In genomic region chr6:119891206-119891605, GRCh38 we compare ENCODE assay signal across 24 cellular contexts.
DNase-seq lines count a peak whose midpoint lies in the region; ATAC-seq, FAIRE-seq and TF ChIP-seq lines count a peak whose summit lies in the region.
"Had no signal": no experiment of that assay in that cellular context is flagged by ENCODE, and none has a peak within 500 bp of the region (broad histone marks: within the 10 kb centered on the region; RNA-seq: fewer than 3 reads in every experiment).

No MANE protein-coding gene starts in this region.

- no peaks in the 10 kb centered on the region for H3K9me3 ChIP-seq in trophoblast cell (ENCODE audit: insufficient read depth, low read depth, low read length)
- H3K9me3 ChIP-seq: BLaER1 treated with 17β-estradiol and CSF1 and Interleukin-3, amounts not matched to agents 10 nM and 100 nM; Caco-2 had no signal

- peaks cover 12% of the 10 kb centered on the region for H3K79me1 ChIP-seq in trophoblast cell (ENCODE audit: low read length)

- H4K91ac ChIP-seq in trophoblast cell (ENCODE audit: low read depth, low read length): peak overlapping the region; percentile 52

- H2AK5ac ChIP-seq in trophoblast cell (ENCODE audit: low read length): no peak overlapping the region

- H3K27me3 ChIP-seq in foreskin keratinocyte (no peaks in the 10 kb centered on the region), trophoblast cell (ENCODE audit: insufficient read depth, low read length) (no peaks in the 10 kb centered on the region)
- H3K27me3 ChIP-seq: BLaER1 treated with 17β-estradiol and CSF1 and Interleukin-3, amounts not matched to agents 10 nM and 100 nM had no signal

- in situ Hi-C loops in astrocyte of the spinal cord (cut with HindIII; ENCODE audit: low sequenced_read_pairs): no loop called here

- H3K4me3 ChIP-seq in astrocyte of the spinal cord (ENCODE audit: low read depth, low read length) (no peak overlapping the region), trophoblast cell (ENCODE audit: low read depth, low read length) (no peak overlapping the region)
- H3K4me3 ChIP-seq: BLaER1 treated with 17β-estradiol and CSF1 and Interleukin-3, amounts not matched to agents 10 nM and 100 nM; GM12878 had no signal

- no peak for TF ChIP-seq CTCF in astrocyte of the spinal cord (IDR thresholded peaks at IDR 0.05; ENCODE audit: low read depth, low read length)
- TF ChIP-seq CTCF in foreskin keratinocyte (conservative IDR thresholded peaks at IDR 0.05): no peak

- no peak overlapping the region for H3K27ac ChIP-seq in foreskin keratinocyte
- peak overlapping the region; percentile 57 for H3K27ac ChIP-seq in trophoblast cell (ENCODE audit: low read depth, low read length)
- H3K27ac ChIP-seq: BLaER1 treated with 17β-estradiol and CSF1 and Interleukin-3, amounts not matched to agents 10 nM and 100 nM; C4-2B had no signal

- H3K4me3 Mint-ChIP-seq in activated naive CD4-positive, alpha-beta T cell treated with anti-CD3 and anti-CD28 coated beads, Interleukin-2, amount 10 ng/mL, durations not matched to agents 7 days and 5 days: no peak overlapping the region
- H3K4me3 Mint-ChIP-seq: B cell; CD4-positive, alpha-beta T cell; CD8-positive, alpha-beta T cell had no signal

- WGBS in trophoblast cell (ENCODE audit: extremely low coverage, insufficient coverage, insufficient read length): no CpG with 5 or more reads among the region's 1 CpG

- no peak for FAIRE-seq in urothelium cell line (lab: Jason Lieb, UNC)
- FAIRE-seq: A204.1, D721Med, GM12878, GM12892, GM19239 had no signal

- no peak overlapping the region for H3K4ac ChIP-seq in trophoblast cell (ENCODE audit: low read depth, low read length)

- no peaks in the 10 kb centered on the region for H3K27me3 Mint-ChIP-seq in activated naive CD4-positive, alpha-beta T cell treated with anti-CD3 and anti-CD28 coated beads, Interleukin-2, amount 10 ng/mL, durations not matched to agents 7 days and 5 days
- H3K27me3 Mint-ChIP-seq: CD4-positive, alpha-beta T cell had no signal

- H3K18ac ChIP-seq in trophoblast cell (ENCODE audit: low read length): no peak overlapping the region

- H3K9me3 Mint-ChIP-seq in activated naive CD4-positive, alpha-beta T cell treated with anti-CD3 and anti-CD28 coated beads, Interleukin-2, amount 10 ng/mL, durations not matched to agents 7 days and 5 days: no peaks in the 10 kb centered on the region
- H3K9me3 Mint-ChIP-seq: CD4-positive, alpha-beta T cell; CD8-positive, alpha-beta T cell had no signal

- H3K23ac ChIP-seq in trophoblast cell (ENCODE audit: low read length): no peak overlapping the region

- H3K4me2 ChIP-seq in trophoblast cell (ENCODE audit: low read length): no peak overlapping the region
- H3K4me2 ChIP-seq: BLaER1 treated with 17β-estradiol and CSF1 and Interleukin-3, amounts not matched to agents 10 nM and 100 nM had no signal

- no peak overlapping the region for H2AFZ ChIP-seq in trophoblast cell (ENCODE audit: insufficient read depth, low read length, poor library complexity)

- H4K12ac ChIP-seq in trophoblast cell (ENCODE audit: low read depth, low read length): no peak overlapping the region

- peak overlapping the region; percentile 15 for H2BK5ac ChIP-seq in trophoblast cell (ENCODE audit: low read depth, low read length, poor library complexity)

- H2BK12ac ChIP-seq in trophoblast cell (ENCODE audit: low read length): no peak overlapping the region

- CTCF ChIA-PET in activated naive CD4-positive, alpha-beta T cell treated with anti-CD3 and anti-CD28 coated beads, Interleukin-2, amount 10 ng/mL, durations not matched to agents 7 days and 5 days (lab: Charles Lee): no interaction called here

- no peak overlapping the region for H3K27ac Mint-ChIP-seq in activated naive CD4-positive, alpha-beta T cell treated with anti-CD3 and anti-CD28 coated beads, Interleukin-2, amount 10 ng/mL, durations not matched to agents 7 days and 5 days
- H3K27ac Mint-ChIP-seq: B cell; CD4-positive, alpha-beta T cell; CD8-positive, alpha-beta T cell had no signal

- H3K14ac ChIP-seq in trophoblast cell (ENCODE audit: low read length): no peak overlapping the region

- no peaks in the 10 kb centered on the region for H3K4me1 Mint-ChIP-seq in activated naive CD4-positive, alpha-beta T cell treated with anti-CD3 and anti-CD28 coated beads, Interleukin-2, amount 10 ng/mL, durations not matched to agents 7 days and 5 days
- H3K4me1 Mint-ChIP-seq: B cell had no signal

- no peak for TF ChIP-seq POLR2A in GM18505 (IDR thresholded peaks at IDR 0.05; ENCODE audit: borderline replicate concordance, extremely low read depth, insufficient read depth, insufficient read length)

- H3K36me3 ChIP-seq in trophoblast cell (ENCODE audit: control insufficient read depth in 1 of 2, insufficient read depth in 2 of 2, low read length in 2 of 2): no peaks in the 10 kb centered on the region
- H3K36me3 ChIP-seq: BLaER1 treated with 17β-estradiol and CSF1 and Interleukin-3, amounts not matched to agents 10 nM and 100 nM had no signal

- ATAC-seq in foreskin keratinocyte (peak; percentile 19), GM18505 (IDR thresholded peaks at IDR 0.05; ENCODE audit: unreplicated experiment) (no peak)
- ATAC-seq: CD8-positive, alpha-beta T cell had no signal

- H3K9ac ChIP-seq in trophoblast cell (ENCODE audit: low read length): no peak overlapping the region
- H3K9ac ChIP-seq: BLaER1 treated with 17β-estradiol and CSF1 and Interleukin-3, amounts not matched to agents 10 nM and 100 nM had no signal

- H2BK120ac ChIP-seq in trophoblast cell (ENCODE audit: insufficient read depth, low read length, poor library complexity): peak overlapping the region; percentile 50

- H3K4me1 ChIP-seq in foreskin keratinocyte: no peaks in the 10 kb centered on the region
- peaks cover 7 to 14% of the 10 kb centered on the region in 2 experiments for H3K4me1 ChIP-seq in trophoblast cell (ENCODE audit: control insufficient read depth in 1 of 2, insufficient read depth in 2 of 2, low read length in 2 of 2)
- H3K4me1 ChIP-seq: BLaER1 treated with 17β-estradiol and CSF1 and Interleukin-3, amounts not matched to agents 10 nM and 100 nM; Caco-2 had no signal

- H3K36me3 Mint-ChIP-seq in activated naive CD4-positive, alpha-beta T cell treated with anti-CD3 and anti-CD28 coated beads, Interleukin-2, amount 10 ng/mL, durations not matched to agents 7 days and 5 days: no peaks in the 10 kb centered on the region
- H3K36me3 Mint-ChIP-seq: CD8-positive, alpha-beta T cell had no signal

- DNase-seq in M059J (ENCODE audit: low read depth) (peak; percentile 35), astrocyte of the spinal cord (ENCODE audit: low read depth, low spot score) (peak; percentile 4), foreskin keratinocyte (no peak), trophoblast cell (peak; percentile 69 to 91), HT-29 (ENCODE audit: low spot score) (no peak), urothelium cell line (ENCODE audit: low spot score) (no peak)
- DNase-seq in activated naive CD4-positive, alpha-beta T cell treated with anti-CD3 and anti-CD28 coated beads, Interleukin-2, amount 10 ng/mL, durations not matched to agents 7 days and 5 days: no peak
- DNase-seq: 8988T; ACHN; Caco-2; Calu3; CD4-positive, alpha-beta T cell; CD8-positive, alpha-beta T cell; DMS79 treated with DMSO at 0.1 percent for 48 hours; GDM1 had no signal

- no peak overlapping the region for H4K8ac ChIP-seq in trophoblast cell (ENCODE audit: low read depth, low read length)

- H3K79me2 ChIP-seq in trophoblast cell (ENCODE audit: control insufficient read depth, insufficient read depth, low read length, poor library complexity): no peaks in the 10 kb centered on the region

Comparison
In these comparisons a context has a peak if more than half of its experiments do, and no peak if none do; other contexts are left out.
1. DNase-seq: peak in M059J (single experiment), astrocyte of the spinal cord (single experiment) and trophoblast cell (2 of 2); none in foreskin keratinocyte (0 of 2), HT-29 (single experiment), urothelium cell line (single experiment) and activated naive CD4-positive, alpha-beta T cell treated with anti-CD3 and anti-CD28 coated beads, Interleukin-2, amount 10 ng/mL, durations not matched to agents 7 days and 5 days (single experiment).